8 cellular contexts compared by ENCODE assay signal in genomic region chr4:1348014-1348513, GRCh38. TPM values are rescaled to one million over a fixed set of nuclear protein-coding genes. Genes with fewer than 3 reads are reported as not detected.
DNase-seq lines count a peak whose midpoint lies in the region; ATAC-seq and TF ChIP-seq lines count a peak whose summit lies in the region.

No MANE protein-coding gene starts in this region.

- H3K36me3 ChIP-seq in A673 (ENCODE audit: insufficient read depth, low read length, poor library complexity, severe bottlenecking) (peaks cover 16% of the 10 kb centered on the region), KOPT-K1 (ENCODE audit: insufficient read depth, low read length) (peaks cover 4% of the 10 kb centered on the region; the same call in 1 of the 2 replicates), muscle layer of duodenum (ENCODE audit: control insufficient read depth in 1 of 2, insufficient read depth in 2 of 2, low read length in 2 of 2) (peaks cover 0 to 16% of the 10 kb centered on the region in 2 donors)

- peak overlapping the region; percentile 81 for H3K4me3 ChIP-seq in A673 (ENCODE audit: low read depth, low read length, poor library complexity, severe bottlenecking)
- peak overlapping the region; percentile 79 to 95 for H3K4me3 ChIP-seq in muscle layer of duodenum (ENCODE audit: low read depth in 1 of 2, low read length in 2 of 2)

- intact Hi-C loops in A673 (cut with micrococcal nuclease; ENCODE audit: unreplicated experiment): loop anchor here (5.0 kb wide), 2 partner anchors 61 to 181 kb away; partner anchors contain the start of gene MAEA

- no peak for ATAC-seq in HG02981 (IDR thresholded peaks at IDR 0.05; ENCODE audit: unreplicated experiment)

- DNase-seq in A673 (ENCODE audit: low spot score) (no peak), Ammon's horn (ENCODE audit: low spot score) (no peak), SIG-M5 (lab: John Stamatoyannopoulos, UW) (no peak), SHP77 treated with DMSO at 0.1 percent for 48 hours (lab: John Stamatoyannopoulos, UW) (no peak)

- H3K27me3 ChIP-seq in A673 (replicated peaks; ENCODE audit: insufficient read depth, low read depth, low read length, poor library complexity) (no peaks in the 10 kb centered on the region), muscle layer of duodenum (ENCODE audit: low read depth, low read length) (no peaks in the 10 kb centered on the region)

- H3K4me1 ChIP-seq in A673 (ENCODE audit: insufficient read depth, low read length, poor library complexity, severe bottlenecking) (no peaks in the 10 kb centered on the region), muscle layer of duodenum (ENCODE audit: control insufficient read depth in 1 of 2, insufficient read depth in 2 of 2, low read length in 2 of 2) (peaks cover 12 to 27% of the 10 kb centered on the region in 2 donors)

- TSS peak; percentile 66 for BruUV-seq in A673 (replicated peaks; lab: Mats Ljungman, UMichigan)

- H3K27ac ChIP-seq in A673 (ENCODE audit: low read depth, low read length, poor library complexity, severe bottlenecking): peak overlapping the region; percentile 93
- H3K27ac ChIP-seq in KOPT-K1 (ENCODE audit: low read depth, low read length, poor library complexity, severe bottlenecking): peak overlapping the region; percentile 83
- peak overlapping the region; percentile 87 for H3K27ac ChIP-seq in cingulate gyrus (ENCODE audit: low read depth, low read length)
- H3K27ac ChIP-seq in muscle layer of duodenum (ENCODE audit: low read length): peak overlapping the region; percentile 97

- POLR2A ChIA-PET in A673 (lab: Charles Lee; ENCODE audit: low non-redundant PET): no interaction called here

- H3K9me3 ChIP-seq in A673 (ENCODE audit: low read depth, low read length, poor library complexity, severe bottlenecking) (no peaks in the 10 kb centered on the region), KOPT-K1 (ENCODE audit: insufficient read depth, low read length, poor library complexity, severe bottlenecking) (no peaks in the 10 kb centered on the region), muscle layer of duodenum (ENCODE audit: control insufficient read depth in 1 of 2, low read length in 2 of 2) (no peaks in the 10 kb centered on the region)

- TF ChIP-seq CTCF in A673 (conservative IDR thresholded peaks at IDR 0.05; ENCODE audit: low read depth, low read length): no peak

- CTCF ChIA-PET in A673 (lab: Charles Lee): no interaction called here

RNA-seq across cellular contexts. Expression of gene UVSSA, which starts 1.1 kb away (rescaled TPM):
- total RNA-seq in A673 (2021): 20.3 and 27.8 TPM in 2 replicates

RNA-seq across cellular contexts. Expression of gene NKX1-1, which starts 58.2 kb away (rescaled TPM):
- not detected in 2 replicates for total RNA-seq in A673 (2021)

RNA-seq across cellular contexts. Expression of gene MAEA, which starts 58.4 kb away (rescaled TPM):
- 85.9 and 87.0 TPM in 2 replicates for total RNA-seq in A673 (2021)
